ENCODE assay signal across 1 cellular context in genomic region chr3:119239421-119239820, GRCh38.
TF ChIP-seq lines count a peak whose summit lies in the region.

No MANE protein-coding gene starts in this region.

TF ChIP-seq in GM23338, 12 proteins besides CTCF, POLR2A, EP300 and RAD21 (continued from another document):
- TF ChIP-seq, protein P1, sequence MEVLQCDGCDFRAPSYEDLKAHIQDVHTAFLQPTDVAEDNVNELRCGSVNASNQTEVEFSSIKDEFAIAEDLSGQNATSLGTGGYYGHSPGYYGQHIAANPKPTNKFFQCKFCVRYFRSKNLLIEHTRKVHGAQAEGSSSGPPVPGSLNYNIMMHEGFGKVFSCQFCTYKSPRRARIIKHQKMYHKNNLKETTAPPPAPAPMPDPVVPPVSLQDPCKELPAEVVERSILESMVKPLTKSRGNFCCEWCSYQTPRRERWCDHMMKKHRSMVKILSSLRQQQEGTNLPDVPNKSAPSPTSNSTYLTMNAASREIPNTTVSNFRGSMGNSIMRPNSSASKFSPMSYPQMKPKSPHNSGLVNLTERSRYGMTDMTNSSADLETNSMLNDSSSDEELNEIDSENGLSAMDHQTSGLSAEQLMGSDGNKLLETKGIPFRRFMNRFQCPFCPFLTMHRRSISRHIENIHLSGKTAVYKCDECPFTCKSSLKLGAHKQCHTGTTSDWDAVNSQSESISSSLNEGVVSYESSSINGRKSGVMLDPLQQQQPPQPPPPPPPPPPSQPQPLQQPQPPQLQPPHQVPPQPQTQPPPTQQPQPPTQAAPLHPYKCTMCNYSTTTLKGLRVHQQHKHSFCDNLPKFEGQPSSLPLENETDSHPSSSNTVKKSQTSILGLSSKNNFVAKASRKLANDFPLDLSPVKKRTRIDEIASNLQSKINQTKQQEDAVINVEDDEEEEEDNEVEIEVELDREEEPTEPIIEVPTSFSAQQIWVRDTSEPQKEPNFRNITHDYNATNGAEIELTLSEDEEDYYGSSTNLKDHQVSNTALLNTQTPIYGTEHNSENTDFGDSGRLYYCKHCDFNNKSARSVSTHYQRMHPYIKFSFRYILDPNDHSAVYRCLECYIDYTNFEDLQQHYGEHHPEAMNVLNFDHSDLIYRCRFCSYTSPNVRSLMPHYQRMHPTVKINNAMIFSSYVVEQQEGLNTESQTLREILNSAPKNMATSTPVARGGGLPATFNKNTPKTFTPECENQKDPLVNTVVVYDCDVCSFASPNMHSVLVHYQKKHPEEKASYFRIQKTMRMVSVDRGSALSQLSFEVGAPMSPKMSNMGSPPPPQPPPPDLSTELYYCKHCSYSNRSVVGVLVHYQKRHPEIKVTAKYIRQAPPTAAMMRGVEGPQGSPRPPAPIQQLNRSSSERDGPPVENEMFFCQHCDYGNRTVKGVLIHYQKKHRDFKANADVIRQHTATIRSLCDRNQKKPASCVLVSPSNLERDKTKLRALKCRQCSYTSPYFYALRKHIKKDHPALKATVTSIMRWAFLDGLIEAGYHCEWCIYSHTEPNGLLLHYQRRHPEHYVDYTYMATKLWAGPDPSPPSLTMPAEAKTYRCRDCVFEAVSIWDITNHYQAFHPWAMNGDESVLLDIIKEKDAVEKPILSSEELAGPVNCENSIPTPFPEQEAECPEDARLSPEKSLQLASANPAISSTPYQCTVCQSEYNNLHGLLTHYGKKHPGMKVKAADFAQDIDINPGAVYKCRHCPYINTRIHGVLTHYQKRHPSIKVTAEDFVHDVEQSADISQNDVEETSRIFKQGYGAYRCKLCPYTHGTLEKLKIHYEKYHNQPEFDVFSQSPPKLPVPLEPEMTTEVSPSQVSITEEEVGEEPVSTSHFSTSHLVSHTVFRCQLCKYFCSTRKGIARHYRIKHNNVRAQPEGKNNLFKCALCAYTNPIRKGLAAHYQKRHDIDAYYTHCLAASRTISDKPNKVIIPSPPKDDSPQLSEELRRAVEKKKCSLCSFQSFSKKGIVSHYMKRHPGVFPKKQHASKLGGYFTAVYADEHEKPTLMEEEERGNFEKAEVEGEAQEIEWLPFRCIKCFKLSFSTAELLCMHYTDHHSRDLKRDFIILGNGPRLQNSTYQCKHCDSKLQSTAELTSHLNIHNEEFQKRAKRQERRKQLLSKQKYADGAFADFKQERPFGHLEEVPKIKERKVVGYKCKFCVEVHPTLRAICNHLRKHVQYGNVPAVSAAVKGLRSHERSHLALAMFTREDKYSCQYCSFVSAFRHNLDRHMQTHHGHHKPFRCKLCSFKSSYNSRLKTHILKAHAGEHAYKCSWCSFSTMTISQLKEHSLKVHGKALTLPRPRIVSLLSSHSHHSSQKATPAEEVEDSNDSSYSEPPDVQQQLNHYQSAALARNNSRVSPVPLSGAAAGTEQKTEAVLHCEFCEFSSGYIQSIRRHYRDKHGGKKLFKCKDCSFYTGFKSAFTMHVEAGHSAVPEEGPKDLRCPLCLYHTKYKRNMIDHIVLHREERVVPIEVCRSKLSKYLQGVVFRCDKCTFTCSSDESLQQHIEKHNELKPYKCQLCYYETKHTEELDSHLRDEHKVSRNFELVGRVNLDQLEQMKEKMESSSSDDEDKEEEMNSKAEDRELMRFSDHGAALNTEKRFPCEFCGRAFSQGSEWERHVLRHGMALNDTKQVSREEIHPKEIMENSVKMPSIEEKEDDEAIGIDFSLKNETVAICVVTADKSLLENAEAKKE (CRISPR knock-in tag; IDR thresholded peaks at IDR 0.05), result no peak
- TF ChIP-seq NANOG (IDR thresholded peaks at IDR 0.05; ENCODE audit: borderline replicate concordance), result no peak
- no peak for TF ChIP-seq ZNF331 (CRISPR knock-in tag; IDR thresholded peaks at IDR 0.05; ENCODE audit: low read depth)
